Comparison of ENCODE assay signal across 1 cellular context in genomic region chr20:33685328-33686007, GRCh38.
TF ChIP-seq lines count a peak whose summit lies in the region.

No MANE protein-coding gene starts in this region.

TF ChIP-seq in K562, 482 proteins besides CTCF, POLR2A, EP300 and RAD21 (continued from another document):
- TF ChIP-seq STAT5A (IDR thresholded peaks at IDR 0.05; ENCODE audit: borderline replicate concordance, low read length) = no peak
- TF ChIP-seq ARID3B (CRISPR knock-in tag; IDR thresholded peaks at IDR 0.05; ENCODE audit: borderline replicate concordance) = no peak
- no peak for TF ChIP-seq ZNF766 (CRISPR knock-in tag; conservative IDR thresholded peaks at IDR 0.05)
- no peak for TF ChIP-seq CHD4 (IDR thresholded peaks at IDR 0.05; ENCODE audit: insufficient read depth, insufficient replicate concordance, low read depth, low read length, poor library complexity, severe bottlenecking)
- TF ChIP-seq CREB1 (IDR thresholded peaks at IDR 0.05) = no peak
- no peak for TF ChIP-seq CREB1 (CRISPR knock-in tag; IDR thresholded peaks at IDR 0.05)
- no peak for TF ChIP-seq KHSRP (IDR thresholded peaks at IDR 0.05)
- TF ChIP-seq POLR2G (IDR thresholded peaks at IDR 0.05; ENCODE audit: low read depth, low read length) = no peak; the same call in 1 of the 2 replicates
- peak; percentile 49 to 75 for TF ChIP-seq MNT (conservative IDR thresholded peaks at IDR 0.05)
- no peak for TF ChIP-seq HNRNPL (IDR thresholded peaks at IDR 0.05; ENCODE audit: low read depth, low read length)
- peak; percentile 71 for TF ChIP-seq RBFOX2 (IDR thresholded peaks at IDR 0.05; ENCODE audit: low read depth, low read length)
- peak; percentile 65 to 77; a peak in 2 of 4 replicates for TF ChIP-seq SIN3A (IDR thresholded peaks at IDR 0.05; ENCODE audit: borderline replicate concordance in 2 of 2, control insufficient read depth in 1 of 2, low read depth in 2 of 2, low read length in 2 of 2)
- peak; percentile 56; the same call in 1 of the 2 replicates for TF ChIP-seq ESRRA (IDR thresholded peaks at IDR 0.05; ENCODE audit: borderline replicate concordance, low read depth)
- 0 out of 2 replicates have a peak, but pooled peaks have one; percentile 15 for TF ChIP-seq CTBP1 (IDR thresholded peaks at IDR 0.05; ENCODE audit: borderline replicate concordance)
- peak; percentile 52; the same call in 1 of the 2 replicates for TF ChIP-seq ZBTB40 (IDR thresholded peaks at IDR 0.05)
- TF ChIP-seq ZBTB40 (CRISPR knock-in tag; IDR thresholded peaks at IDR 0.05) = no peak
- no peak for TF ChIP-seq USF1 (CRISPR knock-in tag; IDR thresholded peaks at IDR 0.05)
- peak; percentile 47 for TF ChIP-seq ZFX (CRISPR knock-in tag; IDR thresholded peaks at IDR 0.05)
- TF ChIP-seq PHF21A (IDR thresholded peaks at IDR 0.05; ENCODE audit: borderline replicate concordance, low read depth) = no peak
- TF ChIP-seq ARID3A (IDR thresholded peaks at IDR 0.05; ENCODE audit: borderline replicate concordance, low read depth, low read length) = no peak
- peak; percentile 83; the same call in 1 of the 2 replicates for TF ChIP-seq TFAP4 (CRISPR knock-in tag; IDR thresholded peaks at IDR 0.05; ENCODE audit: borderline replicate concordance)
- TF ChIP-seq ZFP36 (IDR thresholded peaks at IDR 0.05; ENCODE audit: low read depth, low read length, partially characterized antibody) = peak; percentile 43
- 0 out of 2 replicates have a peak, but pooled peaks have one; percentile 22 for TF ChIP-seq TEAD4 (IDR thresholded peaks at IDR 0.05; ENCODE audit: low read length)
- no peak for TF ChIP-seq TEAD4 (CRISPR knock-in tag; IDR thresholded peaks at IDR 0.05; ENCODE audit: borderline replicate concordance)
- no peak for TF ChIP-seq ZKSCAN3 (CRISPR knock-in tag; IDR thresholded peaks at IDR 0.05)
- TF ChIP-seq HINFP (tag; conservative IDR thresholded peaks at IDR 0.05; ENCODE audit: low read depth) = no peak
- peak; percentile 52 for TF ChIP-seq SAP30 (IDR thresholded peaks at IDR 0.05; ENCODE audit: borderline replicate concordance, insufficient read depth, low read depth, low read length, poor library complexity, severe bottlenecking)
- peak; percentile 20; the same call in 1 of the 2 replicates for TF ChIP-seq ARID4B (CRISPR knock-in tag; IDR thresholded peaks at IDR 0.05)
- TF ChIP-seq ARID1B (IDR thresholded peaks at IDR 0.05) = no peak
TF ChIP-seq in K562: peak in this region for 42.
